In the genomic region with DNA sequence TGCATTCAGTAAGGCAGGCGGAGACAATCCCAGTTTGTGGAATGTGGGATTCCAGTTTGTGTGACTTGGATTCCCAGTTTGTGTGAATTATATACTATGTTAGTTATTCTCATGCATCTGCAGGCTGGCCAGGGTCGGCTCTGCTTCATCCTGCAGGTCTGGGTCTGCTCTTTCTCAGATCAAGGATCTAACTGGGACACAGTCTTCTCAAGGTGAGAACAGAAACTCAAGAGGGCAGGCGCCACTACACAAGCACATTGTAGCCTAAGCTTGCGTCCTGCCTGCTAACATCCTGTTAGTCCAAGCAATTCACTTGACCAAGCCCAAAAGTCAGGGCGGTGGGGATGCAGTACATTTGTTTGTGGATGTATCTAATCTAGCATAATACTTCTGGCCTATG, we compare ENCODE assay signal across 29 cellular contexts.
"Had no signal": no experiment of that assay in that cellular context is flagged by ENCODE, and none has a peak within 500 bp of the region (broad histone marks: within the 10 kb centered on the region; RNA-seq: fewer than 3 reads in every experiment).

No MANE protein-coding gene starts in this region.

- H3K9me3 ChIP-seq: ascending aorta had no signal

- H3K27me3 ChIP-seq: ascending aorta, cardiac muscle cell had no signal

- DNase-seq: activated CD4-positive, alpha-beta memory T cell treated with anti-CD3 and anti-CD28 coated beads, Interleukin-2, amount 10 ng/mL, durations not matched to agents 7 days and 5 days; activated CD4-positive, alpha-beta T cell treated with anti-CD3 and anti-CD28 coated beads for 1 hour; activated CD4-positive, alpha-beta T cell treated with anti-CD3 and anti-CD28 coated beads for 36 hours; activated CD4-positive, alpha-beta T cell treated with anti-CD3 and anti-CD28 coated beads for 48 hours; activated CD4-positive, alpha-beta T cell treated with anti-CD3 and anti-CD28 coated beads, Interleukin-2, amount 10 ng/mL, durations not matched to agents 7 days and 5 days; activated CD4-positive, alpha-beta T cell treated with anti-CD3 and anti-CD28 coated beads, Interleukin-2, amount 50 U/mL, for 48 hours; activated CD4-positive, CD25-positive, alpha-beta regulatory T cell; activated CD8-positive, alpha-beta memory T cell treated with anti-CD3 and anti-CD28 coated beads for 24 hours; activated CD8-positive, alpha-beta memory T cell treated with anti-CD3 and anti-CD28 coated beads, Interleukin-2, amount 10 ng/mL, durations not matched to agents 7 days and 5 days; activated CD8-positive, alpha-beta memory T cell treated with anti-CD3 and anti-CD28 coated beads, Interleukin-2, amount 50 U/mL, for 48 hours; activated CD8-positive, alpha-beta T cell treated with anti-CD3 and anti-CD28 coated beads, Interleukin-2, amount 10 ng/mL, durations not matched to agents 7 days and 5 days; activated effector memory CD4-positive, alpha-beta T cell treated with Interleukin-2 at 50 U/mL for 16 hours; activated gamma-delta T cell; activated naive CD4-positive, alpha-beta T cell treated with anti-CD3 and anti-CD28 coated beads, Interleukin-2, amount 10 ng/mL, durations not matched to agents 7 days and 5 days; activated naive CD4-positive, alpha-beta T cell treated with Interleukin-2 at 50 U/mL for 16 hours; activated naive CD8-positive, alpha-beta T cell treated with anti-CD3 and anti-CD28 coated beads, Interleukin-2, amount 10 ng/mL, durations not matched to agents 7 days and 5 days; activated naive CD8-positive, alpha-beta T cell treated with anti-CD3 and anti-CD28 coated beads, Interleukin-2, amount 50 U/mL, for 24 hours; activated T-cell treated with anti-CD3 and anti-CD28 coated beads, Interleukin-2, amount 50 U/mL, for 24 hours; activated T-cell treated with anti-CD3 and anti-CD28 coated beads, Interleukin-2, amount 50 U/mL, for 48 hours; amygdala; anterior cingulate cortex; caudate nucleus; cerebellar nuclear complex; T-helper 1 cell; T-helper 2 cell; T-helper 9 cell; WERI-Rb-1 had no signal

- H3K4me3 ChIP-seq: ascending aorta, cardiac muscle cell had no signal

- H3K27ac ChIP-seq: ascending aorta, cardiac muscle cell, WERI-Rb-1 had no signal

- H3K36me3 ChIP-seq: ascending aorta, cardiac muscle cell, WERI-Rb-1 had no signal

- H3K4me1 ChIP-seq: ascending aorta had no signal
